14 cellular contexts compared by ENCODE assay signal in the genomic region with DNA sequence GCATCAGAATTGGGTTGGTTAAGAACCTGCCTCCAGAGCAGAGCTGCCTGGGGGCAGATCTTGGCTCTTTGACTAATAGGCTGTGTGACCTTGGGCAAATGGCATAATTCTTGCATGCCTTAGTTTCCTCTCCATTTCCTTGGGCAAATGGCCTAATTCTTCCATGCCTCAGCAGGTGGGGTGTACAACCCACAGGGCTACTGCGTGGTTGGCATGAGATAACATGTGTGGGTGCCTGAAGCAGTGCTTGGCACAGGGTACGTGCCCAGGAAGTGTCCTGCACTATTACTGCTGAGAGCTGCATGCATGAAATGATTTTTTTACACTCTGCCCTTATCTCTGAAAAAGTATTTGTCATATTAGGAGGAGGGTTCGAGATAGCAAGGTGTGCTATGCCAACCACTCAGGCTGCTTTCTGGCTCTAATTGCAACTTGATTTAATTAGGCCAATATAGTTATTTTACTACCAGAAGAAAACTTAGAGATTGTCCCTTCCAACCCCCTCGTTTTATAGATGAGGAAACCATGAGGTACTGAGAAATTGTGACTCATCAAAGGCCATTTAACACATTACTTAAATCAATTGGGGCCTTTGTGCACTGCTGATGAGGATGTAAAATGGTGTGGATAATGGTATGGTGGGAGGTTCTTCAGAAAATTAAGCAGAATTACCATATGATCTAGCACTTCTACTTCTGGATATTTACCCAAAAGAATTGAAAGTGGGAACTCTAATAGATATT.
DNase-seq lines count a peak whose midpoint lies in the region; ATAC-seq and TF ChIP-seq lines count a peak whose summit lies in the region.
"Had no signal": no experiment of that assay in that cellular context is flagged by ENCODE, and none has a peak within 500 bp of the region (broad histone marks: within the 10 kb centered on the region; RNA-seq: fewer than 3 reads in every experiment).

No MANE protein-coding gene starts in this region.

- DNase-seq in activated naive CD4-positive, alpha-beta T cell treated with anti-CD3 and anti-CD28 coated beads, Interleukin-2, amount 10 ng/mL, durations not matched to agents 7 days and 5 days = no peak
- no peak for DNase-seq in activated naive CD4-positive, alpha-beta T cell treated with anti-CD3 and anti-CD28 coated beads, Interleukin-2, amount 50 U/mL, for 16 hours
- DNase-seq in activated CD4-positive, alpha-beta memory T cell treated with anti-CD3 and anti-CD28 coated beads, Interleukin-2, amount 10 ng/mL, durations not matched to agents 7 days and 5 days = no peak
- DNase-seq in heart left ventricle = no peak
- DNase-seq in stomach = no peak
- no peak for DNase-seq in middle frontal gyrus (ENCODE audit: extremely low spot score, low spot score)
- DNase-seq in HuH-7.5 (ENCODE audit: low spot score) = no peak
- DNase-seq: foreskin keratinocyte, NCI-H2029 treated with DMSO at 0.1 percent for 48 hours, NCI-H82 had no signal

- H3K27me3 ChIP-seq in heart left ventricle (no peaks in the 10 kb centered on the region), stomach (no peaks in the 10 kb centered on the region)
- H3K27me3 ChIP-seq: foreskin keratinocyte, SJSA1 had no signal

- POLR2A ChIA-PET in activated CD4-positive, alpha-beta memory T cell treated with anti-CD3 and anti-CD28 coated beads, Interleukin-2, amount 10 ng/mL, durations not matched to agents 7 days and 5 days (lab: Charles Lee) = interaction anchor here (1.0 kb wide), 1 partner anchor 57 kb away, joined by 3 read pairs; no protein-coding TSS in a partner anchor

- peak overlapping the region; percentile 6 for H3K27ac Mint-ChIP-seq in activated naive CD4-positive, alpha-beta T cell treated with anti-CD3 and anti-CD28 coated beads, Interleukin-2, amount 10 ng/mL, durations not matched to agents 7 days and 5 days
- H3K27ac Mint-ChIP-seq in activated CD4-positive, alpha-beta memory T cell treated with anti-CD3 and anti-CD28 coated beads, Interleukin-2, amount 10 ng/mL, durations not matched to agents 7 days and 5 days = peak overlapping the region; percentile 52
- H3K27ac Mint-ChIP-seq: WTC11 had no signal

- no peak overlapping the region for H3K4me3 Mint-ChIP-seq in activated naive CD4-positive, alpha-beta T cell treated with anti-CD3 and anti-CD28 coated beads, Interleukin-2, amount 10 ng/mL, durations not matched to agents 7 days and 5 days
- no peak overlapping the region for H3K4me3 Mint-ChIP-seq in activated CD4-positive, alpha-beta memory T cell treated with anti-CD3 and anti-CD28 coated beads, Interleukin-2, amount 10 ng/mL, durations not matched to agents 7 days and 5 days
- H3K4me3 Mint-ChIP-seq: WTC11 had no signal

- no peaks in the 10 kb centered on the region for H3K27me3 Mint-ChIP-seq in activated naive CD4-positive, alpha-beta T cell treated with anti-CD3 and anti-CD28 coated beads, Interleukin-2, amount 10 ng/mL, durations not matched to agents 7 days and 5 days
- H3K27me3 Mint-ChIP-seq in activated CD4-positive, alpha-beta memory T cell treated with anti-CD3 and anti-CD28 coated beads, Interleukin-2, amount 10 ng/mL, durations not matched to agents 7 days and 5 days = no peaks in the 10 kb centered on the region

- intact Hi-C loops in heart left ventricle (cut with DNase I) (loop anchor here in 1 of 10 donors (10.0 kb wide), 1 partner anchor 59 kb away; no protein-coding TSS in a partner anchor), stomach (cut with DNase I; ENCODE audit: low total_unique reads) (no loop called here)

- CTCF ChIA-PET in activated naive CD4-positive, alpha-beta T cell treated with anti-CD3 and anti-CD28 coated beads, Interleukin-2, amount 10 ng/mL, durations not matched to agents 7 days and 5 days (lab: Charles Lee) = interaction anchor here (0.7 to 1.2 kb wide), 3 partner anchors 10 to 36 kb away, joined by 3 to 4 read pairs (median 4); no protein-coding TSS in a partner anchor
- CTCF ChIA-PET in activated CD4-positive, alpha-beta memory T cell treated with anti-CD3 and anti-CD28 coated beads, Interleukin-2, amount 10 ng/mL, durations not matched to agents 7 days and 5 days (lab: Charles Lee) = interaction anchor here (0.7 kb wide), 2 partner anchors 9 to 197 kb away, joined by 3 read pairs; no protein-coding TSS in a partner anchor

- no peaks in the 10 kb centered on the region for H3K9me3 ChIP-seq in heart left ventricle
- H3K9me3 ChIP-seq in stomach = no peaks in the 10 kb centered on the region
- H3K9me3 ChIP-seq: SJSA1 had no signal

- H3K4me1 Mint-ChIP-seq in activated naive CD4-positive, alpha-beta T cell treated with anti-CD3 and anti-CD28 coated beads, Interleukin-2, amount 10 ng/mL, durations not matched to agents 7 days and 5 days = peaks cover 75% of the 10 kb centered on the region
- peaks cover 82% of the 10 kb centered on the region for H3K4me1 Mint-ChIP-seq in activated CD4-positive, alpha-beta memory T cell treated with anti-CD3 and anti-CD28 coated beads, Interleukin-2, amount 10 ng/mL, durations not matched to agents 7 days and 5 days

- peaks cover 87% of the 10 kb centered on the region for H3K36me3 Mint-ChIP-seq in activated naive CD4-positive, alpha-beta T cell treated with anti-CD3 and anti-CD28 coated beads, Interleukin-2, amount 10 ng/mL, durations not matched to agents 7 days and 5 days
- H3K36me3 Mint-ChIP-seq in activated CD4-positive, alpha-beta memory T cell treated with anti-CD3 and anti-CD28 coated beads, Interleukin-2, amount 10 ng/mL, durations not matched to agents 7 days and 5 days (ENCODE audit: low read depth) = peaks cover 88% of the 10 kb centered on the region
- H3K36me3 Mint-ChIP-seq: WTC11 had no signal

- 54 to 74% (median 60%) methylated on average over 4 of the region's 4 CpGs for WGBS in heart left ventricle, 4 donors
- WGBS in stomach, 5 donors = 28 to 62% (median 53%) methylated on average over 4 of the region's 4 CpGs

- TF ChIP-seq CTCF in heart left ventricle (IDR thresholded peaks at IDR 0.05) = no peak
- TF ChIP-seq CTCF in stomach (IDR thresholded peaks at IDR 0.05) = no peak

- TF ChIP-seq POLR2A in heart left ventricle (IDR thresholded peaks at IDR 0.05) (no peak), stomach (IDR thresholded peaks at IDR 0.05) (no peak)

- no peaks in the 10 kb centered on the region for H3K9me3 Mint-ChIP-seq in activated naive CD4-positive, alpha-beta T cell treated with anti-CD3 and anti-CD28 coated beads, Interleukin-2, amount 10 ng/mL, durations not matched to agents 7 days and 5 days
- H3K9me3 Mint-ChIP-seq in activated CD4-positive, alpha-beta memory T cell treated with anti-CD3 and anti-CD28 coated beads, Interleukin-2, amount 10 ng/mL, durations not matched to agents 7 days and 5 days = no peaks in the 10 kb centered on the region
- H3K9me3 Mint-ChIP-seq: WTC11 had no signal

- H3K27ac ChIP-seq in heart left ventricle (peak overlapping the region in 2 of 12 donors; percentile 7 to 16), stomach (peak overlapping the region; percentile 66 to 90 (median 76))
- H3K27ac ChIP-seq: foreskin keratinocyte, SJSA1 had no signal

- peak in 3 of 4 donors; percentile 11 to 57 (median 38) for ATAC-seq in heart left ventricle
- no peak for ATAC-seq in SK-N-SH treated with all-trans-retinoic acid at 6 μM for 48 hours
- ATAC-seq: foreskin keratinocyte, HepG2, WTC11 had no signal

- peaks cover 5 to 71% (median 33%) of the 10 kb centered on the region in 12 donors for H3K4me1 ChIP-seq in heart left ventricle
- peaks cover 43 to 83% (median 54%) of the 10 kb centered on the region in 4 donors for H3K4me1 ChIP-seq in stomach

- no peak for TF ChIP-seq EP300 in stomach (IDR thresholded peaks at IDR 0.05)

- H3K4me3 ChIP-seq in heart left ventricle = no peak overlapping the region
- no peak overlapping the region for H3K4me3 ChIP-seq in stomach
- H3K4me3 ChIP-seq: SJSA1 had no signal

- H3K36me3 ChIP-seq in heart left ventricle = peaks cover 0 to 22% (median 3%) of the 10 kb centered on the region in 9 donors
- H3K36me3 ChIP-seq in stomach = no peaks in the 10 kb centered on the region
- H3K36me3 ChIP-seq: SJSA1 had no signal

TF ChIP-seq in SK-N-SH treated with all-trans-retinoic acid at 6 μM for 48 hours, 23 proteins besides CTCF, POLR2A, EP300 and RAD21:
- TF ChIP-seq ISL1 (CRISPR knock-in tag; IDR thresholded peaks at IDR 0.05) (no peak), CSDC2 (CRISPR knock-in tag; IDR thresholded peaks at IDR 0.05) (no peak), GLIS3 (CRISPR knock-in tag; IDR thresholded peaks at IDR 0.05) (no peak), ZNF565 (CRISPR knock-in tag; conservative IDR thresholded peaks at IDR 0.05; ENCODE audit: low read depth) (no peak), ESRRG (CRISPR knock-in tag; IDR thresholded peaks at IDR 0.05) (no peak)
- TF ChIP-seq, protein P1, sequence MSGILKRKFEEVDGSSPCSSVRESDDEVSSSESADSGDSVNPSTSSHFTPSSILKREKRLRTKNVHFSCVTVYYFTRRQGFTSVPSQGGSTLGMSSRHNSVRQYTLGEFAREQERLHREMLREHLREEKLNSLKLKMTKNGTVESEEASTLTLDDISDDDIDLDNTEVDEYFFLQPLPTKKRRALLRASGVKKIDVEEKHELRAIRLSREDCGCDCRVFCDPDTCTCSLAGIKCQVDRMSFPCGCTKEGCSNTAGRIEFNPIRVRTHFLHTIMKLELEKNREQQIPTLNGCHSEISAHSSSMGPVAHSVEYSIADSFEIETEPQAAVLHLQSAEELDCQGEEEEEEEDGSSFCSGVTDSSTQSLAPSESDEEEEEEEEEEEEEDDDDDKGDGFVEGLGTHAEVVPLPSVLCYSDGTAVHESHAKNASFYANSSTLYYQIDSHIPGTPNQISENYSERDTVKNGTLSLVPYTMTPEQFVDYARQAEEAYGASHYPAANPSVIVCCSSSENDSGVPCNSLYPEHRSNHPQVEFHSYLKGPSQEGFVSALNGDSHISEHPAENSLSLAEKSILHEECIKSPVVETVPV (CRISPR knock-in tag; IDR thresholded peaks at IDR 0.05) = no peak
